ENCODE assay signal across 1 cellular context in the genomic region with DNA sequence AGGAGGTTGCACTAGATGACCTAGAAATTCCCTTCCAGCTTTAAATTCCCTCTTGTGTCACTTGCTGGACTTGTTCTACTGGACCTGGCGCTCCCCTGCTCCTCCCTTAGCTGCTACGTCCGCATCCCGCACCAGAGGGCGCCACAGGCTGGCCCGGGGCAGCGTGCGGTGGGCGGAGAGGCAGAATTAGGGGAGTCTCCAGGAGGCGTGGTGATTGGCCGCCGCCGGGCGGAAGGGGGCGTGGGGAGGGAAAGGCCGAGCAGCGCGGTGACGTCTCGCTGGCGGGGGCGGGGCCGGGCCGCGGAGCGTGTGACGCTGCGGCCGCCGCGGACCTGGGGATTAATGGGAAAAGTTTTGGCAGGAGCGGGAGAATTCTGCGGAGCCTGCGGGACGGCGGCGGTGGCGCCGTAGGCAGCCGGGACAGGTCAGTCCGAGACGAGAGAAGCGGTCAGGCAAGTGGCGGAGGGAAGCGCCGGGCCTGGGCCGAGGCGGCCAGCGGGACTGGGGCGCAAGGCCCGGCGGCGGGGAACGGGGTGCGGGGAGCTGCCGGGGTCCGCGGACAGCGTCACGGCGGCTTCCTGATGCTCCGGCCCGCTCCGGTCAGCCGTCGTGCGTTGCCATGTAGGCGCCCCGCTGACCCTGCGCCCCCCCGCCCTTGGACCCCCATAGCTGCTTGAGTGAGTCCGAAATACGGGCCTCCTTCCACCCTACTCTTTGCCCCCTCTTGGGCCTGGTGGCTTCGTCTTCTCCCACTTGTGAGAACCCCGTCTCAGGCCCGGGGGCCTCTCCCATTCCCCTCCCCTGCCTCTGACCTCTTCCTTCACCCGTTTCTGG.
TF ChIP-seq lines count a peak whose summit lies in the region.

Gene PPARD (plus strand): TSS at position 301 of the 834 bp plus-strand sequence. CDS start 68,530 bp downstream, outside the sequence.

TF ChIP-seq in HepG2, 621 proteins besides CTCF, POLR2A, EP300 and RAD21 (continued from another document and continues in another):
- TF ChIP-seq, protein P1, sequence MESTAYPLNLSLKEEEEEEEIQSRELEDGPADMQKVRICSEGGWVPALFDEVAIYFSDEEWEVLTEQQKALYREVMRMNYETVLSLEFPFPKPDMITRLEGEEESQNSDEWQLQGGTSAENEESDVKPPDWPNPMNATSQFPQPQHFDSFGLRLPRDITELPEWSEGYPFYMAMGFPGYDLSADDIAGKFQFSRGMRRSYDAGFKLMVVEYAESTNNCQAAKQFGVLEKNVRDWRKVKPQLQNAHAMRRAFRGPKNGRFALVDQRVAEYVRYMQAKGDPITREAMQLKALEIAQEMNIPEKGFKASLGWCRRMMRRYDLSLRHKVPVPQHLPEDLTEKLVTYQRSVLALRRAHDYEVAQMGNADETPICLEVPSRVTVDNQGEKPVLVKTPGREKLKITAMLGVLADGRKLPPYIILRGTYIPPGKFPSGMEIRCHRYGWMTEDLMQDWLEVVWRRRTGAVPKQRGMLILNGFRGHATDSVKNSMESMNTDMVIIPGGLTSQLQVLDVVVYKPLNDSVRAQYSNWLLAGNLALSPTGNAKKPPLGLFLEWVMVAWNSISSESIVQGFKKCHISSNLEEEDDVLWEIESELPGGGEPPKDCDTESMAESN (CRISPR knock-in tag; conservative IDR thresholded peaks at IDR 0.05): peak; percentile 80; the same call in 1 of the 2 replicates
- peak; percentile 88 for TF ChIP-seq CREB1 (IDR thresholded peaks at IDR 0.05)
- TF ChIP-seq CREB1 (CRISPR knock-in tag; IDR thresholded peaks at IDR 0.05): peak; percentile 80
- peak; percentile 51; the same call in 1 of the 2 replicates for TF ChIP-seq ZBTB38 (CRISPR knock-in tag; IDR thresholded peaks at IDR 0.05)
- TF ChIP-seq REXO4 (CRISPR knock-in tag; IDR thresholded peaks at IDR 0.05; ENCODE audit: borderline replicate concordance): no peak
- peak; percentile 78; the same call in 1 of the 2 replicates for TF ChIP-seq MXD3 (CRISPR knock-in tag; IDR thresholded peaks at IDR 0.05)
- no peak for TF ChIP-seq ZNF468 (CRISPR knock-in tag; IDR thresholded peaks at IDR 0.05)
- peak; percentile 41 for TF ChIP-seq SKI (IDR thresholded peaks at IDR 0.05; ENCODE audit: partially characterized antibody)
- TF ChIP-seq MYC (CRISPR knock-in tag; IDR thresholded peaks at IDR 0.05; ENCODE audit: borderline replicate concordance): peak; percentile 51; the same call in 1 of the 2 replicates
- TF ChIP-seq CBX5 (CRISPR knock-in tag; IDR thresholded peaks at IDR 0.05; ENCODE audit: borderline replicate concordance): peak; percentile 93; the same call in 1 of the 2 replicates
- peak; percentile 97 for TF ChIP-seq LCORL (IDR thresholded peaks at IDR 0.05)
- TF ChIP-seq LCORL (CRISPR knock-in tag; IDR thresholded peaks at IDR 0.05): peak; percentile 98
- TF ChIP-seq ZBTB7B (CRISPR knock-in tag; IDR thresholded peaks at IDR 0.05): peak; percentile 78; the same call in 1 of the 2 replicates
- TF ChIP-seq ZEB1 (IDR thresholded peaks at IDR 0.05; ENCODE audit: insufficient replicate concordance, low read depth): peak; percentile 77
- TF ChIP-seq, protein P2, sequence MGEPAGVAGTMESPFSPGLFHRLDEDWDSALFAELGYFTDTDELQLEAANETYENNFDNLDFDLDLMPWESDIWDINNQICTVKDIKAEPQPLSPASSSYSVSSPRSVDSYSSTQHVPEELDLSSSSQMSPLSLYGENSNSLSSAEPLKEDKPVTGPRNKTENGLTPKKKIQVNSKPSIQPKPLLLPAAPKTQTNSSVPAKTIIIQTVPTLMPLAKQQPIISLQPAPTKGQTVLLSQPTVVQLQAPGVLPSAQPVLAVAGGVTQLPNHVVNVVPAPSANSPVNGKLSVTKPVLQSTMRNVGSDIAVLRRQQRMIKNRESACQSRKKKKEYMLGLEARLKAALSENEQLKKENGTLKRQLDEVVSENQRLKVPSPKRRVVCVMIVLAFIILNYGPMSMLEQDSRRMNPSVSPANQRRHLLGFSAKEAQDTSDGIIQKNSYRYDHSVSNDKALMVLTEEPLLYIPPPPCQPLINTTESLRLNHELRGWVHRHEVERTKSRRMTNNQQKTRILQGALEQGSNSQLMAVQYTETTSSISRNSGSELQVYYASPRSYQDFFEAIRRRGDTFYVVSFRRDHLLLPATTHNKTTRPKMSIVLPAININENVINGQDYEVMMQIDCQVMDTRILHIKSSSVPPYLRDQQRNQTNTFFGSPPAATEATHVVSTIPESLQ (CRISPR knock-in tag; conservative IDR thresholded peaks at IDR 0.05): no peak; the same call in 1 of the 2 replicates
- TF ChIP-seq PAX8 (CRISPR knock-in tag; IDR thresholded peaks at IDR 0.05; ENCODE audit: borderline replicate concordance): no peak
- TF ChIP-seq HNRNPK (IDR thresholded peaks at IDR 0.05; ENCODE audit: low read depth, low read length, poor library complexity, severe bottlenecking): peak; percentile 83
- peak; percentile 67 for TF ChIP-seq KLF6 (CRISPR knock-in tag; IDR thresholded peaks at IDR 0.05)
- peak; percentile 79 for TF ChIP-seq GATAD2A (CRISPR knock-in tag; IDR thresholded peaks at IDR 0.05)
- peak; percentile 67 for TF ChIP-seq POLR2G (IDR thresholded peaks at IDR 0.05; ENCODE audit: low read depth, low read length)
- TF ChIP-seq TP53 (CRISPR knock-in tag; conservative IDR thresholded peaks at IDR 0.05): no peak
- TF ChIP-seq ZKSCAN1 (IDR thresholded peaks at IDR 0.05; ENCODE audit: low read length): peak; percentile 63
- no peak; the same call in 1 of the 2 replicates for TF ChIP-seq SMAD1 (CRISPR knock-in tag; IDR thresholded peaks at IDR 0.05; ENCODE audit: borderline replicate concordance, low read depth)
- TF ChIP-seq, protein P3, sequence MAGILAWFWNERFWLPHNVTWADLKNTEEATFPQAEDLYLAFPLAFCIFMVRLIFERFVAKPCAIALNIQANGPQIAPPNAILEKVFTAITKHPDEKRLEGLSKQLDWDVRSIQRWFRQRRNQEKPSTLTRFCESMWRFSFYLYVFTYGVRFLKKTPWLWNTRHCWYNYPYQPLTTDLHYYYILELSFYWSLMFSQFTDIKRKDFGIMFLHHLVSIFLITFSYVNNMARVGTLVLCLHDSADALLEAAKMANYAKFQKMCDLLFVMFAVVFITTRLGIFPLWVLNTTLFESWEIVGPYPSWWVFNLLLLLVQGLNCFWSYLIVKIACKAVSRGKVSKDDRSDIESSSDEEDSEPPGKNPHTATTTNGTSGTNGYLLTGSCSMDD (CRISPR knock-in tag; IDR thresholded peaks at IDR 0.05): no peak
- peak in 1 of 2 experiments; percentile 86; a peak in 2 of 4 replicates for TF ChIP-seq KLF16 (CRISPR knock-in tag; IDR thresholded peaks at IDR 0.05)
- TF ChIP-seq HHEX (CRISPR knock-in tag; IDR thresholded peaks at IDR 0.05): no peak
- TF ChIP-seq, protein P4, sequence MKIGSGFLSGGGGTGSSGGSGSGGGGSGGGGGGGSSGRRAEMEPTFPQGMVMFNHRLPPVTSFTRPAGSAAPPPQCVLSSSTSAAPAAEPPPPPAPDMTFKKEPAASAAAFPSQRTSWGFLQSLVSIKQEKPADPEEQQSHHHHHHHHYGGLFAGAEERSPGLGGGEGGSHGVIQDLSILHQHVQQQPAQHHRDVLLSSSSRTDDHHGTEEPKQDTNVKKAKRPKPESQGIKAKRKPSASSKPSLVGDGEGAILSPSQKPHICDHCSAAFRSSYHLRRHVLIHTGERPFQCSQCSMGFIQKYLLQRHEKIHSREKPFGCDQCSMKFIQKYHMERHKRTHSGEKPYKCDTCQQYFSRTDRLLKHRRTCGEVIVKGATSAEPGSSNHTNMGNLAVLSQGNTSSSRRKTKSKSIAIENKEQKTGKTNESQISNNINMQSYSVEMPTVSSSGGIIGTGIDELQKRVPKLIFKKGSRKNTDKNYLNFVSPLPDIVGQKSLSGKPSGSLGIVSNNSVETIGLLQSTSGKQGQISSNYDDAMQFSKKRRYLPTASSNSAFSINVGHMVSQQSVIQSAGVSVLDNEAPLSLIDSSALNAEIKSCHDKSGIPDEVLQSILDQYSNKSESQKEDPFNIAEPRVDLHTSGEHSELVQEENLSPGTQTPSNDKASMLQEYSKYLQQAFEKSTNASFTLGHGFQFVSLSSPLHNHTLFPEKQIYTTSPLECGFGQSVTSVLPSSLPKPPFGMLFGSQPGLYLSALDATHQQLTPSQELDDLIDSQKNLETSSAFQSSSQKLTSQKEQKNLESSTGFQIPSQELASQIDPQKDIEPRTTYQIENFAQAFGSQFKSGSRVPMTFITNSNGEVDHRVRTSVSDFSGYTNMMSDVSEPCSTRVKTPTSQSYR (CRISPR knock-in tag; IDR thresholded peaks at IDR 0.05; ENCODE audit: borderline replicate concordance): no peak
- TF ChIP-seq ARID3A (IDR thresholded peaks at IDR 0.05; ENCODE audit: low read depth, low read length): peak; percentile 68; the same call in 1 of the 2 replicates
- TF ChIP-seq, protein P5, sequence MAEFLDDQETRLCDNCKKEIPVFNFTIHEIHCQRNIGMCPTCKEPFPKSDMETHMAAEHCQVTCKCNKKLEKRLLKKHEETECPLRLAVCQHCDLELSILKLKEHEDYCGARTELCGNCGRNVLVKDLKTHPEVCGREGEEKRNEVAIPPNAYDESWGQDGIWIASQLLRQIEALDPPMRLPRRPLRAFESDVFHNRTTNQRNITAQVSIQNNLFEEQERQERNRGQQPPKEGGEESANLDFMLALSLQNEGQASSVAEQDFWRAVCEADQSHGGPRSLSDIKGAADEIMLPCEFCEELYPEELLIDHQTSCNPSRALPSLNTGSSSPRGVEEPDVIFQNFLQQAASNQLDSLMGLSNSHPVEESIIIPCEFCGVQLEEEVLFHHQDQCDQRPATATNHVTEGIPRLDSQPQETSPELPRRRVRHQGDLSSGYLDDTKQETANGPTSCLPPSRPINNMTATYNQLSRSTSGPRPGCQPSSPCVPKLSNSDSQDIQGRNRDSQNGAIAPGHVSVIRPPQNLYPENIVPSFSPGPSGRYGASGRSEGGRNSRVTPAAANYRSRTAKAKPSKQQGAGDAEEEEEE (CRISPR knock-in tag; IDR thresholded peaks at IDR 0.05; ENCODE audit: borderline replicate concordance): no peak
- no peak for TF ChIP-seq NPAS2 (CRISPR knock-in tag; IDR thresholded peaks at IDR 0.05; ENCODE audit: borderline replicate concordance)
- TF ChIP-seq CREB3 (CRISPR knock-in tag; IDR thresholded peaks at IDR 0.05): no peak
- peak; percentile 90 for TF ChIP-seq PHF5A (CRISPR knock-in tag; IDR thresholded peaks at IDR 0.05; ENCODE audit: low read depth, unreplicated experiment)
- peak; percentile 90; the same call in 1 of the 2 replicates for TF ChIP-seq ZBTB25 (CRISPR knock-in tag; IDR thresholded peaks at IDR 0.05)
- TF ChIP-seq, protein P6, sequence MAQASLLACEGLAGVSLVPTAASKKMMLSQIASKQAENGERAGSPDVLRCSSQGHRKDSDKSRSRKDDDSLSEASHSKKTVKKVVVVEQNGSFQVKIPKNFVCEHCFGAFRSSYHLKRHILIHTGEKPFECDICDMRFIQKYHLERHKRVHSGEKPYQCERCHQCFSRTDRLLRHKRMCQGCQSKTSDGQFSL (CRISPR knock-in tag; IDR thresholded peaks at IDR 0.05): no peak
- no peak; the same call in 1 of the 2 replicates for TF ChIP-seq TFAP4 (IDR thresholded peaks at IDR 0.05; ENCODE audit: borderline replicate concordance, low read depth)
- no peak; the same call in 1 of the 2 replicates for TF ChIP-seq FOXJ3 (CRISPR knock-in tag; IDR thresholded peaks at IDR 0.05; ENCODE audit: borderline replicate concordance)
- no peak for TF ChIP-seq ATM (IDR thresholded peaks at IDR 0.05; ENCODE audit: borderline replicate concordance)
- TF ChIP-seq ZNF260 (CRISPR knock-in tag; IDR thresholded peaks at IDR 0.05; ENCODE audit: borderline replicate concordance, low read depth): no peak
- peak; percentile 96 for TF ChIP-seq KDM2A (CRISPR knock-in tag; IDR thresholded peaks at IDR 0.05; ENCODE audit: borderline replicate concordance, low read depth)
- 0 out of 2 replicates have a peak, but pooled peaks have one; percentile 46 for TF ChIP-seq ZFP1 (CRISPR knock-in tag; IDR thresholded peaks at IDR 0.05)
- TF ChIP-seq CEBPG (CRISPR knock-in tag; IDR thresholded peaks at IDR 0.05): 0 out of 2 replicates have a peak, but pooled peaks have one; percentile 29
- TF ChIP-seq TBX2 (CRISPR knock-in tag; IDR thresholded peaks at IDR 0.05; ENCODE audit: borderline replicate concordance): peak; percentile 58; the same call in 1 of the 2 replicates
